ENCODE assay signal across 20 cellular contexts in genomic region chr11:104394508-104394907, GRCh38.
"Had no signal": no experiment of that assay in that cellular context is flagged by ENCODE, and none has a peak within 500 bp of the region (broad histone marks: within the 10 kb centered on the region; RNA-seq: fewer than 3 reads in every experiment).

No MANE protein-coding gene starts in this region.

- FAIRE-seq: endometrium, frontal cortex, islet of Langerhans had no signal

- H3K36me3 Mint-ChIP-seq: naive B cell had no signal

- H3K4me1 ChIP-seq: heart left ventricle, spleen, stomach, transverse colon had no signal

- DNase-seq: effector memory CD4-positive, alpha-beta T cell; heart left ventricle; hypothalamus; kidney glomerular epithelial cell; mesendoderm; naive B cell; nephron progenitor cell; spleen; stimulated activated CD4-positive, alpha-beta T cell treated with anti-CD3 and anti-CD28 coated beads, Interleukin-2, amount 100 ng/mL, for 24 hours; stimulated activated CD4-positive, alpha-beta T cell treated with anti-CD3 and anti-CD28 coated beads, Interleukin-4, amount 100 ng/mL, for 4 hours; stimulated activated naive CD4-positive, alpha-beta T cell; stomach; substantia nigra; transverse colon had no signal

- H3K4me3 Mint-ChIP-seq: naive B cell, nephron progenitor cell had no signal

- H3K27ac Mint-ChIP-seq: naive B cell, nephron progenitor cell had no signal

- H3K27ac ChIP-seq: heart left ventricle, spleen, stomach, thoracic aorta, transverse colon had no signal

- H3K9me3 Mint-ChIP-seq: naive B cell, nephron progenitor cell had no signal

- H3K9me3 ChIP-seq: heart left ventricle, spleen, stomach, thoracic aorta, transverse colon had no signal

- H3K36me3 ChIP-seq: heart left ventricle, spleen, stomach, thoracic aorta, transverse colon had no signal

- H3K4me3 ChIP-seq: heart left ventricle, spleen, stomach, thoracic aorta, transverse colon had no signal

- ATAC-seq: esophagus mucosa, heart left ventricle, sciatic nerve had no signal

- H3K27me3 ChIP-seq: heart left ventricle, spleen, stomach, transverse colon had no signal

- H3K4me1 Mint-ChIP-seq: naive B cell, nephron progenitor cell had no signal
